In the genomic region with DNA sequence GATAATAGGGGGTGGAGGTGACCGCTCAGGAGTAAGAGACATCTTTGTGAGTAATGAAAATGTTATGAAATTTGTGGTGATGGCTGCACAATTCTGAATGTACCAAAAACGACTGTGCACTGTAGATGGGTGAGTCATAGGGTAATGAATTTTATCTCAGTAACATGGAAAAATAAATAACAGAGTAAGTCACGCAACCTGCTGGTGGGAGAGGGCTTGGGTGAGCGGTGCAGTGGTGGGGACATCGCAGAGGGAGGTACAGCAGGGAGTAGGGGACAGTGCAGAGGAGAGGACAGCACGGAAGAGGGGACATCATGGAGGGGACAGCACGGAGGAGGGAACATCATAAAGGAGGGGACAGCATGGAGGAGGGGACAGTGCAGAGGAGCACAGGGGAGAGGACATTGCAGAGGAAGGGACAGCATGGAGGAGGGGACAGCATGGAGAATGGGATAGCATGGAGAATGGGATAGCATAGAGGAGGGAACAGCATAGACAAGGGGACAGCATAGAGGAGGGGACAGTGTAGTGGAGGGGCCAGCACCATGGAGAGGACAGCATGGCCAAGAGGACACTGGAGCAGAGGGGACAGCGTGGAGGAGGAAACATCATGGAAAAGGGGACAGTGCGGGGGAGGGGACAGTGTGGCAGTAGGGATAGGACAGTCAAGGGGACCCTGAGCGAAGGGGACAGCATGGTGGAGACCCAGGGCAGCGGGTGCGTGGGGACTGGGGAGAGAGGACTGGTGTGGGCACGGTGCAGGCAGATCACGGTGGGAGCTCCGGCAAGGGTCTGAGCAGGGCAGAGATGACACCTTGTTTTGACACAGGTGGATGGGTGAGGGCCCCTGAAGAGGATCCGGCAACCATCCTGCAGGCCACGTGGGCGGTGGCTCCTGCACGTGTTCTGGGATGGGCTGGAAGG, we compare ENCODE assay signal across 11 cellular contexts.
DNase-seq lines count a peak whose midpoint lies in the region; ATAC-seq lines count a peak whose summit lies in the region.
"Had no signal": no experiment of that assay in that cellular context is flagged by ENCODE, and none has a peak within 500 bp of the region (broad histone marks: within the 10 kb centered on the region; RNA-seq: fewer than 3 reads in every experiment).

No MANE protein-coding gene starts in this region.

- peak; percentile 88 for DNase-seq in HCEC 1CT
- DNase-seq in RKO (ENCODE audit: low spot score) = peak; percentile 51
- DNase-seq in epidermal melanocyte (ENCODE audit: insufficient read length, low spot score) = peak; percentile 64
- DNase-seq in skeletal muscle cell (ENCODE audit: low read depth) = peak; percentile 71
- no peak for DNase-seq in globus pallidus (ENCODE audit: low spot score)
- no peak for DNase-seq in effector CD8-positive, alpha-beta T cell (lab: John Stamatoyannopoulos, UW)
- DNase-seq in T-helper 2 cell = no peak
- DNase-seq: activated CD8-positive, alpha-beta T cell treated with anti-CD3 and anti-CD28 coated beads for 36 hours; central memory CD4-positive, alpha-beta T cell; left colon had no signal

- H3K4me3 ChIP-seq in skeletal muscle cell (ENCODE audit: low read depth, low read length) = no peak overlapping the region

- ATAC-seq in GM19023 (IDR thresholded peaks at IDR 0.05; ENCODE audit: unreplicated experiment) = no peak
- ATAC-seq: activated CD8-positive, alpha-beta T cell treated with anti-CD3 and anti-CD28 coated beads for 36 hours; left colon had no signal

Comparison
In these comparisons a context has a peak if more than half of its experiments do, and no peak if none do; other contexts are left out.
1. DNase-seq: peak in HCEC 1CT (single experiment), RKO (single experiment), epidermal melanocyte (single experiment) and skeletal muscle cell (single experiment); none in globus pallidus (single experiment), effector CD8-positive, alpha-beta T cell (single experiment) and T-helper 2 cell (0 of 5).